In the genomic region with DNA sequence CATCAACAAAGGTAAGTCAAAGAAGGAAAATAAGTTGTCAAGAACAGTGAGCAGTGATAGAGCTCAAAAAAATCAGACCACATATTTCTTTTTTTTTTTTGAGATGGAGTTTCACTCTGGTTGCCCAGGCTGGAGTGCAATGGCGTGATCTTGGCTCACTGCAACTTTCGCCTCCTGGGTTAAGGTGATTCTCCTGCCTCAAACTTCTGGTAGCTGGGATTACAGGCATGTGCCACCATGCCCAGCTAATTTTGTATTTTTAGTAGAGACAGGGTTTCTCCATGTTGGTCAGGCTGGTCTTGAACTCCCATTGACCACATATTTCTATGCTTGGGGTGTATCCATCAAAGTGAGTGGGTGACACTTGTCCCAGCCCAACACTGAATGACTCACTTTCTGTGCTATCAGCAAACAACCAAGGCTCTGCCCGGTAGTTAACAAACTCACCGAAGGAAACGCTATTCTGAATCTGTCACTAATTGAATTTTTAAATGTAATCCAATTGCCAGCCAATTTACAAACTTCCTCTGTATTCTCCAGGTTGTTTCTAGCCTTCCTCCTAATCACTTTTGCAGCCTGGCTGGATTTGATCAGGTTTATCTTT, we compare ENCODE assay signal across 2 cellular contexts.
TF ChIP-seq lines count a peak whose summit lies in the region.

No MANE protein-coding gene starts in this region.

TF ChIP-seq in SK-N-SH, 30 proteins besides CTCF, POLR2A, EP300 and RAD21:
- TF ChIP-seq FOSL2 (IDR thresholded peaks at IDR 0.05; ENCODE audit: borderline replicate concordance, low read depth) (no peak), NFIC (IDR thresholded peaks at IDR 0.05; ENCODE audit: borderline replicate concordance) (no peak), SMC3 (IDR thresholded peaks at IDR 0.05; ENCODE audit: low read depth, low read length) (no peak), YY1 (IDR thresholded peaks at IDR 0.05; ENCODE audit: low read depth) (no peak)

TF ChIP-seq in GM23338, 12 proteins besides CTCF, POLR2A, EP300 and RAD21:
- TF ChIP-seq NANOG (IDR thresholded peaks at IDR 0.05; ENCODE audit: borderline replicate concordance) = no peak
- no peak for TF ChIP-seq ZNF331 (CRISPR knock-in tag; IDR thresholded peaks at IDR 0.05; ENCODE audit: low read depth)
- TF ChIP-seq POLR2AphosphoS5 (IDR thresholded peaks at IDR 0.05; ENCODE audit: low read depth) = no peak
- TF ChIP-seq EZH2 (IDR thresholded peaks at IDR 0.05; ENCODE audit: low read depth, unreplicated experiment) = no peak
- TF ChIP-seq, protein P1, sequence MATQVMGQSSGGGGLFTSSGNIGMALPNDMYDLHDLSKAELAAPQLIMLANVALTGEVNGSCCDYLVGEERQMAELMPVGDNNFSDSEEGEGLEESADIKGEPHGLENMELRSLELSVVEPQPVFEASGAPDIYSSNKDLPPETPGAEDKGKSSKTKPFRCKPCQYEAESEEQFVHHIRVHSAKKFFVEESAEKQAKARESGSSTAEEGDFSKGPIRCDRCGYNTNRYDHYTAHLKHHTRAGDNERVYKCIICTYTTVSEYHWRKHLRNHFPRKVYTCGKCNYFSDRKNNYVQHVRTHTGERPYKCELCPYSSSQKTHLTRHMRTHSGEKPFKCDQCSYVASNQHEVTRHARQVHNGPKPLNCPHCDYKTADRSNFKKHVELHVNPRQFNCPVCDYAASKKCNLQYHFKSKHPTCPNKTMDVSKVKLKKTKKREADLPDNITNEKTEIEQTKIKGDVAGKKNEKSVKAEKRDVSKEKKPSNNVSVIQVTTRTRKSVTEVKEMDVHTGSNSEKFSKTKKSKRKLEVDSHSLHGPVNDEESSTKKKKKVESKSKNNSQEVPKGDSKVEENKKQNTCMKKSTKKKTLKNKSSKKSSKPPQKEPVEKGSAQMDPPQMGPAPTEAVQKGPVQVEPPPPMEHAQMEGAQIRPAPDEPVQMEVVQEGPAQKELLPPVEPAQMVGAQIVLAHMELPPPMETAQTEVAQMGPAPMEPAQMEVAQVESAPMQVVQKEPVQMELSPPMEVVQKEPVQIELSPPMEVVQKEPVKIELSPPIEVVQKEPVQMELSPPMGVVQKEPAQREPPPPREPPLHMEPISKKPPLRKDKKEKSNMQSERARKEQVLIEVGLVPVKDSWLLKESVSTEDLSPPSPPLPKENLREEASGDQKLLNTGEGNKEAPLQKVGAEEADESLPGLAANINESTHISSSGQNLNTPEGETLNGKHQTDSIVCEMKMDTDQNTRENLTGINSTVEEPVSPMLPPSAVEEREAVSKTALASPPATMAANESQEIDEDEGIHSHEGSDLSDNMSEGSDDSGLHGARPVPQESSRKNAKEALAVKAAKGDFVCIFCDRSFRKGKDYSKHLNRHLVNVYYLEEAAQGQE (IDR thresholded peaks at IDR 0.05; ENCODE audit: unreplicated experiment) = no peak
- TF ChIP-seq, protein P2, sequence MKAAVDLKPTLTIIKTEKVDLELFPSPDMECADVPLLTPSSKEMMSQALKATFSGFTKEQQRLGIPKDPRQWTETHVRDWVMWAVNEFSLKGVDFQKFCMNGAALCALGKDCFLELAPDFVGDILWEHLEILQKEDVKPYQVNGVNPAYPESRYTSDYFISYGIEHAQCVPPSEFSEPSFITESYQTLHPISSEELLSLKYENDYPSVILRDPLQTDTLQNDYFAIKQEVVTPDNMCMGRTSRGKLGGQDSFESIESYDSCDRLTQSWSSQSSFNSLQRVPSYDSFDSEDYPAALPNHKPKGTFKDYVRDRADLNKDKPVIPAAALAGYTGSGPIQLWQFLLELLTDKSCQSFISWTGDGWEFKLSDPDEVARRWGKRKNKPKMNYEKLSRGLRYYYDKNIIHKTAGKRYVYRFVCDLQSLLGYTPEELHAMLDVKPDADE (IDR thresholded peaks at IDR 0.05) = no peak
- no peak for TF ChIP-seq EZH2phosphoT487 (IDR thresholded peaks at IDR 0.05; ENCODE audit: unreplicated experiment)
- TF ChIP-seq STAT1 (IDR thresholded peaks at IDR 0.05; ENCODE audit: unreplicated experiment) = no peak
- TF ChIP-seq CREB1 (CRISPR knock-in tag; IDR thresholded peaks at IDR 0.05; ENCODE audit: low read depth) = no peak
- no peak for TF ChIP-seq ZNF114 (CRISPR knock-in tag; IDR thresholded peaks at IDR 0.05)
- TF ChIP-seq, protein P3, sequence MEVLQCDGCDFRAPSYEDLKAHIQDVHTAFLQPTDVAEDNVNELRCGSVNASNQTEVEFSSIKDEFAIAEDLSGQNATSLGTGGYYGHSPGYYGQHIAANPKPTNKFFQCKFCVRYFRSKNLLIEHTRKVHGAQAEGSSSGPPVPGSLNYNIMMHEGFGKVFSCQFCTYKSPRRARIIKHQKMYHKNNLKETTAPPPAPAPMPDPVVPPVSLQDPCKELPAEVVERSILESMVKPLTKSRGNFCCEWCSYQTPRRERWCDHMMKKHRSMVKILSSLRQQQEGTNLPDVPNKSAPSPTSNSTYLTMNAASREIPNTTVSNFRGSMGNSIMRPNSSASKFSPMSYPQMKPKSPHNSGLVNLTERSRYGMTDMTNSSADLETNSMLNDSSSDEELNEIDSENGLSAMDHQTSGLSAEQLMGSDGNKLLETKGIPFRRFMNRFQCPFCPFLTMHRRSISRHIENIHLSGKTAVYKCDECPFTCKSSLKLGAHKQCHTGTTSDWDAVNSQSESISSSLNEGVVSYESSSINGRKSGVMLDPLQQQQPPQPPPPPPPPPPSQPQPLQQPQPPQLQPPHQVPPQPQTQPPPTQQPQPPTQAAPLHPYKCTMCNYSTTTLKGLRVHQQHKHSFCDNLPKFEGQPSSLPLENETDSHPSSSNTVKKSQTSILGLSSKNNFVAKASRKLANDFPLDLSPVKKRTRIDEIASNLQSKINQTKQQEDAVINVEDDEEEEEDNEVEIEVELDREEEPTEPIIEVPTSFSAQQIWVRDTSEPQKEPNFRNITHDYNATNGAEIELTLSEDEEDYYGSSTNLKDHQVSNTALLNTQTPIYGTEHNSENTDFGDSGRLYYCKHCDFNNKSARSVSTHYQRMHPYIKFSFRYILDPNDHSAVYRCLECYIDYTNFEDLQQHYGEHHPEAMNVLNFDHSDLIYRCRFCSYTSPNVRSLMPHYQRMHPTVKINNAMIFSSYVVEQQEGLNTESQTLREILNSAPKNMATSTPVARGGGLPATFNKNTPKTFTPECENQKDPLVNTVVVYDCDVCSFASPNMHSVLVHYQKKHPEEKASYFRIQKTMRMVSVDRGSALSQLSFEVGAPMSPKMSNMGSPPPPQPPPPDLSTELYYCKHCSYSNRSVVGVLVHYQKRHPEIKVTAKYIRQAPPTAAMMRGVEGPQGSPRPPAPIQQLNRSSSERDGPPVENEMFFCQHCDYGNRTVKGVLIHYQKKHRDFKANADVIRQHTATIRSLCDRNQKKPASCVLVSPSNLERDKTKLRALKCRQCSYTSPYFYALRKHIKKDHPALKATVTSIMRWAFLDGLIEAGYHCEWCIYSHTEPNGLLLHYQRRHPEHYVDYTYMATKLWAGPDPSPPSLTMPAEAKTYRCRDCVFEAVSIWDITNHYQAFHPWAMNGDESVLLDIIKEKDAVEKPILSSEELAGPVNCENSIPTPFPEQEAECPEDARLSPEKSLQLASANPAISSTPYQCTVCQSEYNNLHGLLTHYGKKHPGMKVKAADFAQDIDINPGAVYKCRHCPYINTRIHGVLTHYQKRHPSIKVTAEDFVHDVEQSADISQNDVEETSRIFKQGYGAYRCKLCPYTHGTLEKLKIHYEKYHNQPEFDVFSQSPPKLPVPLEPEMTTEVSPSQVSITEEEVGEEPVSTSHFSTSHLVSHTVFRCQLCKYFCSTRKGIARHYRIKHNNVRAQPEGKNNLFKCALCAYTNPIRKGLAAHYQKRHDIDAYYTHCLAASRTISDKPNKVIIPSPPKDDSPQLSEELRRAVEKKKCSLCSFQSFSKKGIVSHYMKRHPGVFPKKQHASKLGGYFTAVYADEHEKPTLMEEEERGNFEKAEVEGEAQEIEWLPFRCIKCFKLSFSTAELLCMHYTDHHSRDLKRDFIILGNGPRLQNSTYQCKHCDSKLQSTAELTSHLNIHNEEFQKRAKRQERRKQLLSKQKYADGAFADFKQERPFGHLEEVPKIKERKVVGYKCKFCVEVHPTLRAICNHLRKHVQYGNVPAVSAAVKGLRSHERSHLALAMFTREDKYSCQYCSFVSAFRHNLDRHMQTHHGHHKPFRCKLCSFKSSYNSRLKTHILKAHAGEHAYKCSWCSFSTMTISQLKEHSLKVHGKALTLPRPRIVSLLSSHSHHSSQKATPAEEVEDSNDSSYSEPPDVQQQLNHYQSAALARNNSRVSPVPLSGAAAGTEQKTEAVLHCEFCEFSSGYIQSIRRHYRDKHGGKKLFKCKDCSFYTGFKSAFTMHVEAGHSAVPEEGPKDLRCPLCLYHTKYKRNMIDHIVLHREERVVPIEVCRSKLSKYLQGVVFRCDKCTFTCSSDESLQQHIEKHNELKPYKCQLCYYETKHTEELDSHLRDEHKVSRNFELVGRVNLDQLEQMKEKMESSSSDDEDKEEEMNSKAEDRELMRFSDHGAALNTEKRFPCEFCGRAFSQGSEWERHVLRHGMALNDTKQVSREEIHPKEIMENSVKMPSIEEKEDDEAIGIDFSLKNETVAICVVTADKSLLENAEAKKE (CRISPR knock-in tag; IDR thresholded peaks at IDR 0.05) = no peak
- no peak for TF ChIP-seq JUNB (IDR thresholded peaks at IDR 0.05; ENCODE audit: unreplicated experiment)
